Comparison of ENCODE assay signal across 22 cellular contexts in the genomic region with DNA sequence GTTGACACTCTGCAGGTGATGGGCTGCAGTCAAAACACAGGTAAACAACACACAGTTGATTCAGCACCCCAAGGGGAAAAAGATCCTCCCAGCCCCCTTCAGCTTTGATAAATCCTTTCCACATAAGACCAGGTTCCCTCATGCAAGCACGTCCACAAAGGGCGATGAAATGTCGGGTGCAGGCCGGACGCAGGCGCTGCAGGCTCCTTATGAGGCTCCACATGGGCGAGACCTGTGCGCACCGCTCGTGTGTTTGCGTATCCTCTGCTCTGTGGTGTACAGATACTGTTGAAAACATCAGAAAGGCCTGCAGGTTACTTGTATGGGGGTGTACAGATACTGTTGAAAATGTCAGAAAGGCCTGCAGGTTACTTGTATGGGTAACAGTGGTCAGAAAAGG. TPM values are rescaled to one million over a fixed set of nuclear protein-coding genes. Genes with fewer than 3 reads are reported as not detected.
"Had no signal": no experiment of that assay in that cellular context is flagged by ENCODE, and none has a peak within 500 bp of the region (broad histone marks: within the 10 kb centered on the region; RNA-seq: fewer than 3 reads in every experiment).

No MANE protein-coding gene starts in this region.

- H3K36me3 ChIP-seq: ascending aorta, gastrocnemius medialis, pancreas, uterus had no signal

- DNase-seq: activated B cell treated with CpG ODN at 0.5 μM for 24 hours; activated CD4-positive, alpha-beta T cell treated with anti-CD3 and anti-CD28 coated beads for 4 hours; activated CD8-positive, alpha-beta memory T cell treated with anti-CD3 and anti-CD28 coated beads, Interleukin-2, amount 50 U/mL, for 48 hours; activated effector memory CD4-positive, alpha-beta T cell treated with Interleukin-2 at 50 U/mL for 16 hours; activated naive CD4-positive, alpha-beta T cell treated with anti-CD3 and anti-CD28 coated beads, Interleukin-2, amount 50 U/mL, for 16 hours; activated T-cell treated with anti-CD3 and anti-CD28 coated beads, Interleukin-2, amount 50 U/mL, for 48 hours; gastrocnemius medialis; left ventricle myocardium inferior; mesenchymal stem cell; naive B cell; sigmoid colon; stimulated activated CD4-positive, alpha-beta T cell treated with anti-CD3 and anti-CD28 coated beads, Interleukin-4, amount 100 ng/mL, for 4 hours; stimulated activated naive CD4-positive, alpha-beta T cell; uterus had no signal

- H3K4me1 ChIP-seq: ascending aorta, pancreas, sigmoid colon, uterus had no signal

- H3K9me3 Mint-ChIP-seq: activated B cell treated with CpG ODN at 0.5 μM for 24 hours; T-helper 2 cell treated with Interferon-gamma antibody and Interleukin-4, amounts not matched to agents 5 μg/mL and 100 μg/mL, for 36 hours had no signal

- H3K27ac Mint-ChIP-seq: activated B cell treated with CpG ODN at 0.5 μM for 24 hours; naive B cell; T-helper 2 cell treated with Interferon-gamma antibody and Interleukin-4, amounts not matched to agents 5 μg/mL and 100 μg/mL, for 36 hours had no signal

- H3K27me3 ChIP-seq: ascending aorta, gastrocnemius medialis, pancreas, sigmoid colon, tibial nerve, uterus had no signal

- H3K27ac ChIP-seq: ascending aorta, coronary artery, gastrocnemius medialis, left ventricle myocardium inferior, pancreas, sigmoid colon, tibial nerve, uterus had no signal

- H3K9me3 ChIP-seq: ascending aorta, gastrocnemius medialis, left ventricle myocardium inferior, mucosa of descending colon, pancreas, sigmoid colon, tibial nerve, uterus had no signal

- ATAC-seq: esophagus mucosa, gastrocnemius medialis, mucosa of descending colon, pancreas had no signal

- FAIRE-seq: keratinocyte, pancreas had no signal

- H3K4me3 ChIP-seq: ascending aorta, coronary artery, gastrocnemius medialis, left ventricle myocardium inferior, mucosa of descending colon, pancreas, sigmoid colon, tibial nerve, uterus had no signal

- H3K27me3 Mint-ChIP-seq: activated B cell treated with CpG ODN at 0.5 μM for 24 hours had no signal

- H3K4me3 Mint-ChIP-seq: activated B cell treated with CpG ODN at 0.5 μM for 24 hours; naive B cell; T-helper 2 cell treated with Interferon-gamma antibody and Interleukin-4, amounts not matched to agents 5 μg/mL and 100 μg/mL, for 36 hours had no signal

RNA-seq across cellular contexts. Expression of gene ZNF750, which starts 14.4 kb away (rescaled TPM):
- total RNA-seq: activated B cell treated with CpG ODN at 0.5 μM for 24 hours, ascending aorta, left ventricle myocardium inferior, mucosa of descending colon, pancreas, sigmoid colon, tibial nerve had no signal
